Comparison of ENCODE assay signal across 1 cellular context in genomic region chr10:110655286-110655685, GRCh38.
A peak's percentile ranks its signal among the peaks of the same experiment; 100 is the strongest.
TF ChIP-seq lines count a peak whose summit lies in the region.

No MANE protein-coding gene starts in this region.

TF ChIP-seq in HEK293, 187 proteins besides CTCF, POLR2A, EP300 and RAD21 (continued from another document):
- TF ChIP-seq GLIS1 (tag by site-specific recombination; IDR thresholded peaks at IDR 0.05) (peak; percentile 52), ZXDB (tag by site-specific recombination; IDR thresholded peaks at IDR 0.05) (no peak; the same call in 1 of the 2 replicates), KLF10 (tag by site-specific recombination; IDR thresholded peaks at IDR 0.05) (peak; percentile 34; the same call in 1 of the 2 replicates), ZSCAN30 (tag by site-specific recombination; IDR thresholded peaks at IDR 0.05) (0 out of 2 replicates have a peak, but pooled peaks have one; percentile 63), ZBTB44 (tag by site-specific recombination; IDR thresholded peaks at IDR 0.05) (peak; percentile 80), ZSCAN16 (tag by site-specific recombination; IDR thresholded peaks at IDR 0.05) (no peak), ZNF561 (tag by site-specific recombination; IDR thresholded peaks at IDR 0.05; ENCODE audit: borderline replicate concordance) (0 out of 2 replicates have a peak, but pooled peaks have one; percentile 44), ZBTB8A (tag by site-specific recombination; IDR thresholded peaks at IDR 0.05) (peak; percentile 58), SP2 (tag by site-specific recombination; IDR thresholded peaks at IDR 0.05) (no peak)
